Comparison of ENCODE assay signal across 9 cellular contexts in the genomic region with DNA sequence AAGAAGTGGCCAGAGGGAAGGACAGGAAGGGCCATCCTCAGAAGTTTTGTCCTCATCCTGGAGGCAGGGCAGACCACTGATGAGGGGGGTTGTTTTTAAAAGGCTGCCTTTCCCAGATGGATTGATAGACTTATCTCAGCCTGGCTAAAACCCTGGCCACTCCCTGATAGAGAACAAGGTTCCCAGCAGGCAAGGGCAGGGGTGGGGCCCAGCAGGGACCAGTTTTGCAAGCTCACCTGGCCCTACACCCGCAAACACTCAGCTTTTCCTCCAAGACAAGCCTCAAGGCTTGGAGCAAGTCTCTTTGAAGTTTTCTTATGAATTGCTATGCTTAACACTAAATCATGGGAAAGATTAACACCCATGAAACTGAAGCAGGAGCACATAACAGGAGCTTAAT. TPM values are rescaled to one million over a fixed set of nuclear protein-coding genes. Genes with fewer than 3 reads are reported as not detected.
DNase-seq lines count a peak whose midpoint lies in the region; ATAC-seq, FAIRE-seq and TF ChIP-seq lines count a peak whose summit lies in the region.
"Had no signal": no experiment of that assay in that cellular context is flagged by ENCODE, and none has a peak within 500 bp of the region (broad histone marks: within the 10 kb centered on the region; RNA-seq: fewer than 3 reads in every experiment).

No MANE protein-coding gene starts in this region.

- peak; percentile 40 for DNase-seq in NCI-H226
- no peak for DNase-seq in adipocyte (ENCODE audit: low read depth)
- DNase-seq in keratinocyte (ENCODE audit: low read depth, low spot score): peak; percentile 57
- DNase-seq in stimulated activated naive CD8-positive, alpha-beta T cell treated with anti-CD3 and anti-CD28 coated beads, Interleukin-15, amount 100 ng/mL, for 72 hours: no peak
- DNase-seq in NCI-H187 treated with DMSO at 0.1 percent for 48 hours (lab: John Stamatoyannopoulos, UW): no peak
- DNase-seq in hippocampal formation (lab: John Stamatoyannopoulos, UW): no peak
- no peak for DNase-seq in NCI-H2171 treated with DMSO at 0.1 percent for 48 hours (lab: John Stamatoyannopoulos, UW)
- DNase-seq: OCI-M1 had no signal

- no peak overlapping the region for H3K4me3 Mint-ChIP-seq in stimulated activated naive CD8-positive, alpha-beta T cell treated with anti-CD3 and anti-CD28 coated beads, Interleukin-15, amount 100 ng/mL, for 72 hours

- H3K27me3 ChIP-seq in adipocyte (replicated peaks; ENCODE audit: control insufficient read depth, insufficient read depth, low read length) (no peaks in the 10 kb centered on the region), keratinocyte (ENCODE audit: control insufficient read depth, extremely low read depth, insufficient read depth, low read length) (no peaks in the 10 kb centered on the region)

- no peaks in the 10 kb centered on the region for H3K9me3 Mint-ChIP-seq in stimulated activated naive CD8-positive, alpha-beta T cell treated with anti-CD3 and anti-CD28 coated beads, Interleukin-15, amount 100 ng/mL, for 72 hours

- H3K4me3 ChIP-seq in adipocyte (ENCODE audit: low read length): peak overlapping the region; percentile 36
- no peak overlapping the region for H3K4me3 ChIP-seq in keratinocyte (ENCODE audit: control insufficient read depth in 2 of 3, extremely low read depth in 1 of 3, insufficient read depth in 2 of 3, low read depth in 1 of 3, low read length in 3 of 3)

- H3K9me3 ChIP-seq in adipocyte (ENCODE audit: control insufficient read depth, low read length) (no peaks in the 10 kb centered on the region), keratinocyte (ENCODE audit: control insufficient read depth, low read depth, low read length) (no peaks in the 10 kb centered on the region)

- no peaks in the 10 kb centered on the region for H4K20me1 ChIP-seq in keratinocyte (ENCODE audit: control insufficient read depth, extremely low read depth, insufficient read depth, low read length)

- peak overlapping the region; percentile 81 for H3K9ac ChIP-seq in adipocyte (ENCODE audit: low read length)
- peak overlapping the region; percentile 39 for H3K9ac ChIP-seq in keratinocyte (ENCODE audit: control insufficient read depth, extremely low read depth, insufficient read depth, low read length)

- H3K4me1 Mint-ChIP-seq in stimulated activated naive CD8-positive, alpha-beta T cell treated with anti-CD3 and anti-CD28 coated beads, Interleukin-15, amount 100 ng/mL, for 72 hours: peaks cover 34% of the 10 kb centered on the region

- dilution Hi-C loops in keratinocyte (cut with MboI; ENCODE audit: extremely low pct_ligation_motif_present, low sequenced_read_pairs): no loop called here

- H3K27ac ChIP-seq in keratinocyte (ENCODE audit: control insufficient read depth, insufficient read depth, low read length): peak overlapping the region; percentile 88

- TF ChIP-seq CTCF in keratinocyte (optimal IDR thresholded peaks at IDR 0.05 in 1 of 3, IDR thresholded peaks at IDR 0.05 in 1 of 3, conservative IDR thresholded peaks at IDR 0.05 in 1 of 3; ENCODE audit: extremely low read depth in 1 of 3, insufficient read depth in 2 of 3, low read length in 3 of 3): no peak

- peak overlapping the region; percentile 44 to 72 for H3K27ac Mint-ChIP-seq in stimulated activated naive CD8-positive, alpha-beta T cell treated with anti-CD3 and anti-CD28 coated beads, Interleukin-15, amount 100 ng/mL, for 72 hours

- FAIRE-seq in keratinocyte (lab: Jason Lieb, UNC): peak; percentile 82
- FAIRE-seq: endometrium had no signal

- peak overlapping the region; percentile 60 for H3K4me2 ChIP-seq in keratinocyte (ENCODE audit: control insufficient read depth, extremely low read depth, insufficient read depth, low read depth, low read length)

- no peaks in the 10 kb centered on the region for H3K79me2 ChIP-seq in keratinocyte (ENCODE audit: control insufficient read depth, insufficient read depth, low read length)

- no peak for ATAC-seq in stimulated activated naive CD8-positive, alpha-beta T cell treated with anti-CD3 and anti-CD28 coated beads, Interleukin-15, amount 100 ng/mL, for 72 hours

- no peaks in the 10 kb centered on the region for H3K9me1 ChIP-seq in keratinocyte (ENCODE audit: control insufficient read depth, extremely low read depth, insufficient read depth, low read length)

- H3K36me3 ChIP-seq in adipocyte (ENCODE audit: control insufficient read depth, insufficient read depth, low read length, severe bottlenecking): no peaks in the 10 kb centered on the region
- H3K36me3 ChIP-seq in keratinocyte (ENCODE audit: control insufficient read depth in 2 of 2, extremely low read depth in 1 of 2, insufficient read depth in 2 of 2, low read length in 2 of 2): no peaks in the 10 kb centered on the region

- H2AFZ ChIP-seq in keratinocyte (ENCODE audit: control insufficient read depth, low read length): no peak overlapping the region

- H3K4me1 ChIP-seq in adipocyte (ENCODE audit: control insufficient read depth, insufficient read depth, low read length) (peaks cover 51% of the 10 kb centered on the region), keratinocyte (ENCODE audit: control insufficient read depth, extremely low read depth, insufficient read depth, low read length) (peaks cover 37% of the 10 kb centered on the region)

- no peaks in the 10 kb centered on the region for H3K27me3 Mint-ChIP-seq in stimulated activated naive CD8-positive, alpha-beta T cell treated with anti-CD3 and anti-CD28 coated beads, Interleukin-15, amount 100 ng/mL, for 72 hours

RNA-seq across cellular contexts. Expression of gene LIPC, which starts 9.1 kb away (rescaled TPM):
- not detected in 3 replicates for polyA plus RNA-seq in keratinocyte
- polyA plus RNA-seq in keratinocyte (2011; ENCODE audit: low read depth): not detected
- not detected in 2 replicates for polyA plus RNA-seq in keratinocyte (2011; cell fraction: cytosol; rRNA removed)
- not detected in 2 replicates for polyA plus RNA-seq in keratinocyte (2011; cell fraction: nucleus; rRNA removed)
- not detected in 2 replicates for polyA plus RNA-seq in keratinocyte (2012; ENCODE audit: low replicate concordance)
- not detected in 3 replicates for polyA minus RNA-seq in keratinocyte
- not detected for polyA minus RNA-seq in keratinocyte (2011; cell fraction: cytosol; rRNA and poly(A)+ RNA removed)
- not detected in 2 replicates for polyA minus RNA-seq in keratinocyte (2011; cell fraction: nucleus; rRNA and poly(A)+ RNA removed)

Comparison
In these comparisons a context has a peak if more than half of its experiments do, and no peak if none do; other contexts are left out.
1. DNase-seq: peak in NCI-H226 (single experiment) and keratinocyte (single experiment); none in adipocyte (single experiment), stimulated activated naive CD8-positive, alpha-beta T cell treated with anti-CD3 and anti-CD28 coated beads, Interleukin-15, amount 100 ng/mL, for 72 hours (0 of 2), NCI-H187 treated with DMSO at 0.1 percent for 48 hours (single experiment), hippocampal formation (0 of 2) and NCI-H2171 treated with DMSO at 0.1 percent for 48 hours (single experiment).